Comparison of ENCODE assay signal across 12 cellular contexts in genomic region chr7:50293509-50294179, GRCh38. TPM values are rescaled to one million over a fixed set of nuclear protein-coding genes. Genes with fewer than 3 reads are reported as not detected.
DNase-seq lines count a peak whose midpoint lies in the region; ATAC-seq and TF ChIP-seq lines count a peak whose summit lies in the region.
"Had no signal": no experiment of that assay in that cellular context is flagged by ENCODE, and none has a peak within 500 bp of the region (broad histone marks: within the 10 kb centered on the region; RNA-seq: fewer than 3 reads in every experiment).

No MANE protein-coding gene starts in this region.

- POLR2A ChIA-PET in OCI-LY7 (lab: Charles Lee), result interaction anchor here (0.6 to 5.8 kb wide), 6 partner anchors 10 to 138 kb away, joined by 3 to 26 read pairs (median 6); partner anchors contain the start of gene IKZF1

- no peak for TF ChIP-seq CTCF in OCI-LY7 (conservative IDR thresholded peaks at IDR 0.05; ENCODE audit: low read length)

- no peaks in the 10 kb centered on the region for H3K36me3 ChIP-seq in OCI-LY7 (ENCODE audit: insufficient read depth, low read length)

- intact Hi-C loops in OCI-LY7 (cut with micrococcal nuclease; ENCODE audit: unreplicated experiment), result no loop called here
- intact Hi-C loops in posterior vena cava (cut with DNase I), result no loop called here

- no peaks in the 10 kb centered on the region for H3K9me2 ChIP-seq in OCI-LY7 (ENCODE audit: insufficient read depth, low read length)

- CTCF ChIA-PET in OCI-LY7 (lab: Charles Lee; ENCODE audit: unreplicated experiment), result no interaction called here

- H3K79me2 ChIP-seq in OCI-LY7 (ENCODE audit: insufficient read depth, low read depth, low read length), result no peaks in the 10 kb centered on the region

- DNase-seq in OCI-LY7 (ENCODE audit: low spot score), result no peak
- no peak for DNase-seq in middle frontal gyrus (ENCODE audit: extremely low spot score, low spot score)
- no peak for DNase-seq in posterior vena cava (ENCODE audit: low spot score)
- DNase-seq in OCI-M2 (lab: John Stamatoyannopoulos, UW; ENCODE audit: unreplicated experiment), result no peak
- no peak for DNase-seq in activated gamma-delta T cell (lab: John Stamatoyannopoulos, UW)
- DNase-seq: CD4-positive, alpha-beta memory T cell had no signal

- H3K4me3 ChIP-seq in OCI-LY7 (ENCODE audit: low read depth, low read length, poor library complexity, severe bottlenecking), result no peak overlapping the region

- H3K4me1 ChIP-seq in OCI-LY7 (ENCODE audit: insufficient read depth, low read length, poor library complexity, severe bottlenecking), result peaks cover 11% of the 10 kb centered on the region

- no peak overlapping the region for H2AFZ ChIP-seq in OCI-LY7 (ENCODE audit: low read length)

- H4K20me1 ChIP-seq in OCI-LY7 (ENCODE audit: insufficient read depth, low read length), result no peaks in the 10 kb centered on the region

- H3K27ac ChIP-seq in OCI-LY7 (ENCODE audit: low read depth, low read length, poor library complexity, severe bottlenecking), result no peak overlapping the region

- H3K4me2 ChIP-seq in OCI-LY7 (ENCODE audit: low read length), result peak overlapping the region; percentile 16; the same call in 1 of the 2 replicates

- ATAC-seq in GM18858 (IDR thresholded peaks at IDR 0.05; ENCODE audit: unreplicated experiment), result peak; percentile 79
- ATAC-seq in GM21360 (IDR thresholded peaks at IDR 0.05; ENCODE audit: unreplicated experiment), result peak; percentile 56
- peak; percentile 52 for ATAC-seq in HG02973 (IDR thresholded peaks at IDR 0.05; ENCODE audit: unreplicated experiment)
- ATAC-seq: sciatic nerve had no signal

- no TSS peak for BruUV-seq in OCI-LY7 (replicated peaks; lab: Mats Ljungman, UMichigan)

- no peaks in the 10 kb centered on the region for H3K9me3 ChIP-seq in OCI-LY7 (ENCODE audit: low read length)

RNA-seq across cellular contexts. Expression of gene IKZF1, which starts 10.9 kb away (rescaled TPM):
- 90.0 and 108 TPM in 2 replicates for total RNA-seq in OCI-LY7 (2014; rRNA removed; shearing (Covaris generic))
- total RNA-seq in OCI-LY7 (2022) (161 and 163 TPM in 2 replicates), posterior vena cava (10 to 100 TPM; 11.9 to 13.7 TPM)
- total RNA-seq: M059J, NCI-H460 had no signal

Comparison
In these comparisons a context has a peak if more than half of its experiments do, and no peak if none do; other contexts are left out.
1. RNA of gene IKZF1, which starts 10.9 kb away (total RNA-seq): 90.0 to 163 TPM in OCI-LY7; 11.9 to 13.7 TPM in posterior vena cava; every median in the first group is over 4 times any median in the second.
2. Peak in every context shown above with its lines, with median percentiles within 50 percentile points of each other: ATAC-seq.